Comparison of ENCODE assay signal across 2 cellular contexts in the genomic region with DNA sequence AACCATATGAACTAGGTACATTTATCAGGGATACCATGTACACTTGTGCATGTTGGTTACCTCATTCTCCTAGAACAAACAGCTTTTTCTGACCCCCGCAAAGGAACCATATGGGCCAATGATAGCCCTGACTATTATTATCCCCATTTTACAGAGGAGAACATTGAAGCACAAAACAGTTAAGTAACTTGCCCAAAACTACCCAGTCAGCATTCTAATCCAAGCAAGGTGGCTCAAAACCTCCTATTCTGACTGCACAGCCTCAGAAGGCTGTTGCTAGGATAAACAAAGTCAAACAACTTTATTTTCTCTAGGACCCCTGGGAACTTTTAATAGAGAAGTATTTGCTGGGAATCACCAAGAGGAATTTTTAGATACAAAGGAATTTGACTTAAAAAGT.
TF ChIP-seq lines count a peak whose summit lies in the region.

No MANE protein-coding gene starts in this region.

TF ChIP-seq in IMR-90, 13 proteins besides CTCF, POLR2A, EP300 and RAD21:
- peak; percentile 69 for TF ChIP-seq MAFK (IDR thresholded peaks at IDR 0.05; ENCODE audit: low read depth, low read length)
- TF ChIP-seq MAZ (IDR thresholded peaks at IDR 0.05; ENCODE audit: borderline replicate concordance, low read depth, low read length) = no peak

TF ChIP-seq in K562, 482 proteins besides CTCF, POLR2A, EP300 and RAD21:
- TF ChIP-seq MAFK (IDR thresholded peaks at IDR 0.05; ENCODE audit: low read length) (0 out of 2 replicates have a peak, but pooled peaks have one; percentile 5), ADNP (tag; IDR thresholded peaks at IDR 0.05) (no peak), ZNF316 (IDR thresholded peaks at IDR 0.05) (0 out of 2 replicates have a peak, but pooled peaks have one; percentile 15)
